In the genomic region with DNA sequence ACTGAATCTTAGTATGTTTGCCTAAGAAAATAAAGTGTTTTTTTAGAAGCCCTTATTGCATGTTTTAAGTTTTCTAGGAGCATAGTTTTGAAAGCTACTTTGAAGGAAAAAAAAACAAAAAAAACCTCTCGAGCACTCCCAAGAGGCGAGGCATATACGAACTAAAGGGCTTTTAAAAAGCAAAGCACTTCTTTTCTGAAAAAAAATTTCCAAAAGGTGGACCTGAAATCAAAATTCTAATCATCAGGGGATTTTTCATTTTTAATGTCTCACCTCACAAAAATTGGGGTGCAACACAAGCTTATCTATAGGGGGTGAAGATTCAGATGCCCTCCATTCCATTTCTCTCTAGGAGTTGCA, we compare ENCODE assay signal across 7 cellular contexts. TPM values are rescaled to one million over a fixed set of nuclear protein-coding genes. Genes with fewer than 3 reads are reported as not detected.
DNase-seq lines count a peak whose midpoint lies in the region; ATAC-seq and TF ChIP-seq lines count a peak whose summit lies in the region.

No MANE protein-coding gene starts in this region.

- H3K36me3 ChIP-seq in HAP-1 (replicated peaks) (peaks cover 9% of the 10 kb centered on the region), RWPE2 (ENCODE audit: low read depth) (peaks cover 65% of the 10 kb centered on the region), gastrocnemius medialis (no peaks in the 10 kb centered on the region)

- DNase-seq in HAP-1 (ENCODE audit: low spot score in 2 of 2) (no peak), RWPE2 (ENCODE audit: low spot score) (no peak), fibroblast of pulmonary artery (ENCODE audit: low read depth) (no peak), gastrocnemius medialis (no peak), NCI-H187 treated with DMSO at 0.1 percent for 48 hours (lab: John Stamatoyannopoulos, UW) (no peak), NCI-H2227 treated with DMSO at 0.1 percent for 48 hours (lab: John Stamatoyannopoulos, UW) (no peak)
- DNase-seq in stimulated activated CD4-positive, alpha-beta T cell treated with anti-CD3 and anti-CD28 coated beads, Interleukin-4, amount 100 ng/mL, for 1 hour, result no peak

- peak; percentile 43 for TF ChIP-seq CTCF in RWPE2 (IDR thresholded peaks at IDR 0.05; ENCODE audit: poor library complexity, severe bottlenecking)
- TF ChIP-seq CTCF in fibroblast of pulmonary artery (IDR thresholded peaks at IDR 0.05; ENCODE audit: low read length, missing control alignments), result peak; percentile 12
- TF ChIP-seq CTCF in gastrocnemius medialis (IDR thresholded peaks at IDR 0.05 in 4 of 5, conservative IDR thresholded peaks at IDR 0.05 in 1 of 5), result peak in 1 of 5 experiments; percentile 19

- H3K9me3 ChIP-seq in HAP-1 (no peaks in the 10 kb centered on the region), RWPE2 (ENCODE audit: severe bottlenecking) (no peaks in the 10 kb centered on the region), gastrocnemius medialis (no peaks in the 10 kb centered on the region)

- intact Hi-C loops in gastrocnemius medialis (cut with DNase I; ENCODE audit: low total_unique reads), result loop anchor here (10.0 kb wide), 2 partner anchors 783 to 893 kb away; a partner anchor contains a TSS

- TF ChIP-seq POLR2A in gastrocnemius medialis (IDR thresholded peaks at IDR 0.05), result no peak

- in situ Hi-C loops in HAP-1 (cut with MboI; ENCODE audit: low sequenced_read_pairs) (loop anchor here (25.0 kb wide), 1 partner anchor 786 kb away; a partner anchor contains a TSS), gastrocnemius medialis (cut with MboI; ENCODE audit: low sequenced_read_pairs in 4 of 4) (loop anchor here in 1 of 4 donors (25.0 kb wide), 1 partner anchor 786 kb away; a partner anchor contains a TSS)

- ATAC-seq in RWPE2 (ENCODE audit: low read depth), result no peak
- no peak for ATAC-seq in gastrocnemius medialis

- H3K27me3 ChIP-seq in HAP-1 (ENCODE audit: low read depth) (no peaks in the 10 kb centered on the region), RWPE2 (ENCODE audit: insufficient read depth, poor library complexity, severe bottlenecking) (no peaks in the 10 kb centered on the region), gastrocnemius medialis (no peaks in the 10 kb centered on the region)

- H3K27ac ChIP-seq in RWPE2 (ENCODE audit: poor library complexity, severe bottlenecking), result peak overlapping the region; percentile 71
- H3K27ac ChIP-seq in gastrocnemius medialis, result peak overlapping the region; percentile 89 to 96 (median 94)

- H3K4me1 ChIP-seq in HAP-1, result peaks cover 19% of the 10 kb centered on the region
- peaks cover 18% of the 10 kb centered on the region for H3K4me1 ChIP-seq in RWPE2 (ENCODE audit: insufficient read depth, poor library complexity, severe bottlenecking)
- H3K4me1 ChIP-seq in gastrocnemius medialis, result peaks cover 13 to 16% of the 10 kb centered on the region in 2 donors

- H3K4me3 ChIP-seq in HAP-1 (peak overlapping the region; percentile 83), RWPE2 (ENCODE audit: severe bottlenecking) (peak overlapping the region; percentile 52), fibroblast of pulmonary artery (replicated peaks; ENCODE audit: low read depth, low read length) (peak overlapping the region; percentile 84), gastrocnemius medialis (peak overlapping the region; percentile 80 to 95 (median 90))

RNA-seq across cellular contexts. Expression of a gene that starts 0.6 kb away (rescaled TPM):
- total RNA-seq in gastrocnemius medialis, result 1 to 10 TPM; 2.6 to 9.5 (median 5.2) TPM

RNA-seq across cellular contexts. Expression of a gene that starts 0.7 kb away (rescaled TPM):
- total RNA-seq in gastrocnemius medialis, result 10 to 100 TPM; 11.4 to 19.1 (median 14.7) TPM
